ENCODE assay signal across 1 cellular context in the genomic region with DNA sequence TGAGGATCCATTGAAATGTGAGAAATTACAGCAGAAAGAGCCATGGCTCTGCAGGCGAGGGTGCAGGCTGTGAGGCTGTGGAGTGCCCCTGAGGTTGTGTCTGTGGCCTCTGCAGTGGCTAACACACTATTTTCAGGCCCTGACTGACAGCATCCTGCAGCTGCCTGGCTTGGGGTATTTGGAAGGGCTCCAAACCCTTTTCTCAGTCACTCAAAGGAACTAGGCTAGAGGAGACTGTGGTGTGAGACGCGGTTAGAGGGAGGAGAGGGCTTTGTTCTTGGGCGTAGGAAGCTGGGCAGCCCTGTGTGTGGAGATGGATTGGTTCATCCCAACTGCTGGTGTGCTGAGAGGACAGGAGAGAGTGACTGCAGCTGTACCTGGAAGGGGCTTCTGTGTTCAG.
TF ChIP-seq lines count a peak whose summit lies in the region.

No MANE protein-coding gene starts in this region.

TF ChIP-seq in GM23338, 12 proteins besides CTCF, POLR2A, EP300 and RAD21 (continued from another document):
- TF ChIP-seq, protein P1, sequence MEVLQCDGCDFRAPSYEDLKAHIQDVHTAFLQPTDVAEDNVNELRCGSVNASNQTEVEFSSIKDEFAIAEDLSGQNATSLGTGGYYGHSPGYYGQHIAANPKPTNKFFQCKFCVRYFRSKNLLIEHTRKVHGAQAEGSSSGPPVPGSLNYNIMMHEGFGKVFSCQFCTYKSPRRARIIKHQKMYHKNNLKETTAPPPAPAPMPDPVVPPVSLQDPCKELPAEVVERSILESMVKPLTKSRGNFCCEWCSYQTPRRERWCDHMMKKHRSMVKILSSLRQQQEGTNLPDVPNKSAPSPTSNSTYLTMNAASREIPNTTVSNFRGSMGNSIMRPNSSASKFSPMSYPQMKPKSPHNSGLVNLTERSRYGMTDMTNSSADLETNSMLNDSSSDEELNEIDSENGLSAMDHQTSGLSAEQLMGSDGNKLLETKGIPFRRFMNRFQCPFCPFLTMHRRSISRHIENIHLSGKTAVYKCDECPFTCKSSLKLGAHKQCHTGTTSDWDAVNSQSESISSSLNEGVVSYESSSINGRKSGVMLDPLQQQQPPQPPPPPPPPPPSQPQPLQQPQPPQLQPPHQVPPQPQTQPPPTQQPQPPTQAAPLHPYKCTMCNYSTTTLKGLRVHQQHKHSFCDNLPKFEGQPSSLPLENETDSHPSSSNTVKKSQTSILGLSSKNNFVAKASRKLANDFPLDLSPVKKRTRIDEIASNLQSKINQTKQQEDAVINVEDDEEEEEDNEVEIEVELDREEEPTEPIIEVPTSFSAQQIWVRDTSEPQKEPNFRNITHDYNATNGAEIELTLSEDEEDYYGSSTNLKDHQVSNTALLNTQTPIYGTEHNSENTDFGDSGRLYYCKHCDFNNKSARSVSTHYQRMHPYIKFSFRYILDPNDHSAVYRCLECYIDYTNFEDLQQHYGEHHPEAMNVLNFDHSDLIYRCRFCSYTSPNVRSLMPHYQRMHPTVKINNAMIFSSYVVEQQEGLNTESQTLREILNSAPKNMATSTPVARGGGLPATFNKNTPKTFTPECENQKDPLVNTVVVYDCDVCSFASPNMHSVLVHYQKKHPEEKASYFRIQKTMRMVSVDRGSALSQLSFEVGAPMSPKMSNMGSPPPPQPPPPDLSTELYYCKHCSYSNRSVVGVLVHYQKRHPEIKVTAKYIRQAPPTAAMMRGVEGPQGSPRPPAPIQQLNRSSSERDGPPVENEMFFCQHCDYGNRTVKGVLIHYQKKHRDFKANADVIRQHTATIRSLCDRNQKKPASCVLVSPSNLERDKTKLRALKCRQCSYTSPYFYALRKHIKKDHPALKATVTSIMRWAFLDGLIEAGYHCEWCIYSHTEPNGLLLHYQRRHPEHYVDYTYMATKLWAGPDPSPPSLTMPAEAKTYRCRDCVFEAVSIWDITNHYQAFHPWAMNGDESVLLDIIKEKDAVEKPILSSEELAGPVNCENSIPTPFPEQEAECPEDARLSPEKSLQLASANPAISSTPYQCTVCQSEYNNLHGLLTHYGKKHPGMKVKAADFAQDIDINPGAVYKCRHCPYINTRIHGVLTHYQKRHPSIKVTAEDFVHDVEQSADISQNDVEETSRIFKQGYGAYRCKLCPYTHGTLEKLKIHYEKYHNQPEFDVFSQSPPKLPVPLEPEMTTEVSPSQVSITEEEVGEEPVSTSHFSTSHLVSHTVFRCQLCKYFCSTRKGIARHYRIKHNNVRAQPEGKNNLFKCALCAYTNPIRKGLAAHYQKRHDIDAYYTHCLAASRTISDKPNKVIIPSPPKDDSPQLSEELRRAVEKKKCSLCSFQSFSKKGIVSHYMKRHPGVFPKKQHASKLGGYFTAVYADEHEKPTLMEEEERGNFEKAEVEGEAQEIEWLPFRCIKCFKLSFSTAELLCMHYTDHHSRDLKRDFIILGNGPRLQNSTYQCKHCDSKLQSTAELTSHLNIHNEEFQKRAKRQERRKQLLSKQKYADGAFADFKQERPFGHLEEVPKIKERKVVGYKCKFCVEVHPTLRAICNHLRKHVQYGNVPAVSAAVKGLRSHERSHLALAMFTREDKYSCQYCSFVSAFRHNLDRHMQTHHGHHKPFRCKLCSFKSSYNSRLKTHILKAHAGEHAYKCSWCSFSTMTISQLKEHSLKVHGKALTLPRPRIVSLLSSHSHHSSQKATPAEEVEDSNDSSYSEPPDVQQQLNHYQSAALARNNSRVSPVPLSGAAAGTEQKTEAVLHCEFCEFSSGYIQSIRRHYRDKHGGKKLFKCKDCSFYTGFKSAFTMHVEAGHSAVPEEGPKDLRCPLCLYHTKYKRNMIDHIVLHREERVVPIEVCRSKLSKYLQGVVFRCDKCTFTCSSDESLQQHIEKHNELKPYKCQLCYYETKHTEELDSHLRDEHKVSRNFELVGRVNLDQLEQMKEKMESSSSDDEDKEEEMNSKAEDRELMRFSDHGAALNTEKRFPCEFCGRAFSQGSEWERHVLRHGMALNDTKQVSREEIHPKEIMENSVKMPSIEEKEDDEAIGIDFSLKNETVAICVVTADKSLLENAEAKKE (CRISPR knock-in tag; IDR thresholded peaks at IDR 0.05), result no peak
- TF ChIP-seq ETS1 (IDR thresholded peaks at IDR 0.05) (no peak), JUNB (IDR thresholded peaks at IDR 0.05; ENCODE audit: unreplicated experiment) (no peak), EZH2phosphoT487 (IDR thresholded peaks at IDR 0.05; ENCODE audit: unreplicated experiment) (no peak), ZNF331 (CRISPR knock-in tag; IDR thresholded peaks at IDR 0.05; ENCODE audit: low read depth) (no peak), CREB1 (CRISPR knock-in tag; IDR thresholded peaks at IDR 0.05; ENCODE audit: low read depth) (no peak), REST (IDR thresholded peaks at IDR 0.05; ENCODE audit: unreplicated experiment) (no peak), ZNF114 (CRISPR knock-in tag; IDR thresholded peaks at IDR 0.05) (no peak)
